Comparison of ENCODE assay signal across 9 cellular contexts in genomic region chr2:159807183-159808037, GRCh38. TPM values are rescaled to one million over a fixed set of nuclear protein-coding genes. Genes with fewer than 3 reads are reported as not detected.
A peak's percentile ranks its signal among the peaks of the same experiment; 100 is the strongest.
DNase-seq lines count a peak whose midpoint lies in the region; ATAC-seq, FAIRE-seq and TF ChIP-seq lines count a peak whose summit lies in the region.
"Had no signal": no experiment of that assay in that cellular context is flagged by ENCODE, and none has a peak within 500 bp of the region (broad histone marks: within the 10 kb centered on the region; RNA-seq: fewer than 3 reads in every experiment).

No MANE protein-coding gene starts in this region.

- no peak for TF ChIP-seq POLR2A in H54 (IDR thresholded peaks at IDR 0.05; ENCODE audit: low read depth, low read length)

- no peak for ATAC-seq in GM19351 (IDR thresholded peaks at IDR 0.05; ENCODE audit: unreplicated experiment)
- ATAC-seq in HG03354 (IDR thresholded peaks at IDR 0.05; ENCODE audit: poor library complexity, severe bottlenecking, unreplicated experiment) = no peak
- ATAC-seq in HG02970 (IDR thresholded peaks at IDR 0.05; ENCODE audit: low FRiP score, unreplicated experiment) = no peak

- TF ChIP-seq RAD21 in liver (IDR thresholded peaks at IDR 0.05) = peak; percentile 91 to 92

- no peaks in the 10 kb centered on the region for H3K9me3 ChIP-seq in liver (ENCODE audit: control insufficient read depth in 4 of 4, low read length in 3 of 4)

- H3K27me3 Mint-ChIP-seq in Calu3 (ENCODE audit: unreplicated experiment) (no peaks in the 10 kb centered on the region), chondrocyte (ENCODE audit: low read depth) (peaks cover 2% of the 10 kb centered on the region)
- H3K27me3 Mint-ChIP-seq: activated B cell treated with CpG ODN at 0.5 μM for 24 hours had no signal

- H3K36me3 ChIP-seq in liver (ENCODE audit: control insufficient read depth in 4 of 4, insufficient read depth in 3 of 4, low read depth in 1 of 4, low read length in 3 of 4) = no peaks in the 10 kb centered on the region

- H3K27ac Mint-ChIP-seq in Calu3 (ENCODE audit: unreplicated experiment) (no peak overlapping the region), chondrocyte (ENCODE audit: unreplicated experiment) (no peak overlapping the region)
- H3K27ac Mint-ChIP-seq: activated B cell treated with CpG ODN at 0.5 μM for 24 hours had no signal

- no peaks in the 10 kb centered on the region for H3K27me3 ChIP-seq in liver (ENCODE audit: control insufficient read depth in 4 of 4, insufficient read depth in 4 of 4, low read length in 3 of 4)

- H3K4me3 Mint-ChIP-seq in Calu3 (ENCODE audit: low read depth, unreplicated experiment) = no peak overlapping the region
- H3K4me3 Mint-ChIP-seq in chondrocyte (ENCODE audit: unreplicated experiment) = no peak overlapping the region
- H3K4me3 Mint-ChIP-seq: activated B cell treated with CpG ODN at 0.5 μM for 24 hours had no signal

- H3K27ac ChIP-seq in liver (ENCODE audit: low read depth in 1 of 2, low read length in 2 of 2) = no peak overlapping the region

- TF ChIP-seq CTCF in Calu3 (IDR thresholded peaks at IDR 0.05; ENCODE audit: unreplicated experiment) = peak; percentile 61
- TF ChIP-seq CTCF in chondrocyte (IDR thresholded peaks at IDR 0.05) = peak; percentile 90
- peak; percentile 79 for TF ChIP-seq CTCF in liver (IDR thresholded peaks at IDR 0.05; ENCODE audit: low read depth, low read length, missing input control)

- H3K4me1 ChIP-seq in liver (ENCODE audit: control insufficient read depth in 4 of 4, insufficient read depth in 4 of 4, low read length in 3 of 4) = peaks cover 0 to 9% (median 4%) of the 10 kb centered on the region in 4 donors

- no peak overlapping the region for H3K4me3 ChIP-seq in liver (ENCODE audit: low read depth in 1 of 3, low read length in 3 of 3)

- H3K36me3 Mint-ChIP-seq in Calu3 (ENCODE audit: insufficient read depth, unreplicated experiment) (peaks cover 5% of the 10 kb centered on the region), chondrocyte (ENCODE audit: low read depth) (no peaks in the 10 kb centered on the region)

- H3K9ac ChIP-seq in liver (ENCODE audit: low read depth in 1 of 2, low read length in 2 of 2) = no peak overlapping the region

- peak; percentile 54 for DNase-seq in Calu3
- DNase-seq in H54 (ENCODE audit: insufficient read length, low spot score) = peak; percentile 34
- peak; percentile 76 for DNase-seq in NCI-H82 (lab: John Stamatoyannopoulos, UW)
- DNase-seq in chondrocyte (ENCODE audit: low spot score) = no peak
- DNase-seq: activated B cell treated with CpG ODN at 0.5 μM for 24 hours had no signal

- H3K4me1 Mint-ChIP-seq in Calu3 (ENCODE audit: low read depth, unreplicated experiment) (no peaks in the 10 kb centered on the region), chondrocyte (ENCODE audit: low read depth) (no peaks in the 10 kb centered on the region)

- H3K9me3 Mint-ChIP-seq in Calu3 (ENCODE audit: low read depth, unreplicated experiment) (no peaks in the 10 kb centered on the region), chondrocyte (ENCODE audit: low read depth) (no peaks in the 10 kb centered on the region)
- H3K9me3 Mint-ChIP-seq: activated B cell treated with CpG ODN at 0.5 μM for 24 hours had no signal

- CTCF ChIA-PET in Calu3 (lab: Charles Lee) = interaction anchor here (0.5 kb wide), 1 partner anchor 23 kb away, joined by 3 read pairs; no protein-coding TSS in a partner anchor

- 65% methylated on average over 4 of the region's 4 CpGs for WGBS in liver

- FAIRE-seq in H54 (lab: Jason Lieb, UNC) = peak; percentile 90

- intact Hi-C loops in Calu3 (cut with micrococcal nuclease; ENCODE audit: unreplicated experiment) = loop anchor here (10.0 kb wide), 1 partner anchor 157 kb away; no protein-coding TSS in a partner anchor

- BruUV-seq in Calu3 (replicated peaks; lab: Mats Ljungman, UMichigan) = no TSS peak

TF ChIP-seq in liver, 16 proteins besides CTCF, POLR2A, EP300 and RAD21:
- TF ChIP-seq FOXA2 (IDR thresholded peaks at IDR 0.05) = peak; percentile 27
- no peak for TF ChIP-seq NR2F2 (IDR thresholded peaks at IDR 0.05)
- TF ChIP-seq YY1 (IDR thresholded peaks at IDR 0.05) = peak; percentile 46

RNA-seq across cellular contexts. Expression of gene CD302, which starts 9.4 kb away (rescaled TPM):
- total RNA-seq in Calu3 (2022) (3.4 and 5.4 TPM in 2 replicates), chondrocyte (6.0 to 10.6 TPM (median 6.4 TPM) in 3 replicates), liver (100 to 1,000 TPM in 1 of 2 donors, 10 to 100 TPM in 1; 65.9 to 118 TPM)
- 100 to 1,000 TPM in 1 of 2 donors, 10 to 100 TPM in 1; 86.5 to 107 TPM for polyA plus RNA-seq in liver
